Comparison of ENCODE assay signal across 8 cellular contexts in the genomic region with DNA sequence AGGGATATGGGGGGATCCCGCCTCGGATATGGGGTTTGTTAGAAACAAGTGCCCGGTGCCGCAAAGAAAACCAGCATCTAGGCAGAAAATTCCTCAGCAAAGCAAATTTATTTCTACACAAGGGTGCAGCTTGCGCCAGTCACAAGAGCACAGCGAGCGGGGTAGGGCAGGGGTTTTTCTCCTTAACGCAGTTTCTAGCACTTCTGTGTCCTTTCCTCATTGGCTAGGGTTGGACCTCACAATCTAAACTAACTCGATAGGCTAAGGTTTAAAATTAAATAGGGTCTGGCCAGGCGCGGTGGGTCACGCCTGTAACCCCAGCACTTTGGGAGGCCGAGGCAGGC. TPM values are rescaled to one million over a fixed set of nuclear protein-coding genes. Genes with fewer than 3 reads are reported as not detected.
A peak's percentile ranks its signal among the peaks of the same experiment; 100 is the strongest.
DNase-seq lines count a peak whose midpoint lies in the region; ATAC-seq and TF ChIP-seq lines count a peak whose summit lies in the region.

No MANE protein-coding gene starts in this region.

- H3K36me3 Mint-ChIP-seq in endodermal cell (ENCODE audit: low read depth): peaks cover 34% of the 10 kb centered on the region

- peaks cover 16% of the 10 kb centered on the region for H3K36me3 ChIP-seq in endodermal cell (ENCODE audit: control insufficient read depth, insufficient read depth, low read length)

- H3K9ac ChIP-seq in endodermal cell (ENCODE audit: extremely low read depth, low read length, poor library complexity, severe bottlenecking): peak overlapping the region; percentile 82

- peaks cover 26% of the 10 kb centered on the region for H3K9me3 Mint-ChIP-seq in endodermal cell

- DNase-seq in NCI-H2029 treated with DMSO at 0.1 percent for 48 hours (lab: John Stamatoyannopoulos, UW) (peak; percentile 17), NCI-H2029 (lab: John Stamatoyannopoulos, UW) (no peak), RWPE1 (ENCODE audit: low spot score) (peak; percentile 45), endodermal cell (no peak), GM19238 (ENCODE audit: insufficient read length, low spot score) (no peak)
- DNase-seq in stimulated activated CD8-positive, alpha-beta memory T cell treated with anti-CD3 and anti-CD28 coated beads, Interleukin-4, amount 100 ng/mL, for 48 hours: no peak

- peaks cover 4% of the 10 kb centered on the region for H3K4me1 ChIP-seq in endodermal cell (ENCODE audit: control insufficient read depth, insufficient read depth, low read length)
- peaks cover 14% of the 10 kb centered on the region for H3K4me1 ChIP-seq in mononuclear cell (ENCODE audit: insufficient read depth, low read length)

- ATAC-seq in HG02798 (IDR thresholded peaks at IDR 0.05; ENCODE audit: poor library complexity, unreplicated experiment): no peak

- H3K27me3 ChIP-seq in endodermal cell (ENCODE audit: control insufficient read depth, insufficient read depth, low read length, poor library complexity, severe bottlenecking) (no peaks in the 10 kb centered on the region), mononuclear cell (ENCODE audit: insufficient read depth, low read length) (no peaks in the 10 kb centered on the region)

- CTCF ChIA-PET in RWPE1 (lab: Yijun Ruan, JAX): interaction anchor here (0.5 to 1.3 kb wide), 2 partner anchors 17 to 887 kb away, joined by 4 to 5 read pairs; no protein-coding TSS in a partner anchor

- POLR2A ChIA-PET in RWPE1 (lab: Yijun Ruan, JAX; ENCODE audit: low non-redundant PET): interaction anchor here (0.6 kb wide), 1 partner anchor 474 kb away, joined by 3 read pairs; no protein-coding TSS in a partner anchor

- H3K27ac ChIP-seq in RWPE1 (peak overlapping the region; percentile 95), endodermal cell (ENCODE audit: low read depth, low read length) (no peak overlapping the region)

- H3K9me3 ChIP-seq in endodermal cell (ENCODE audit: control insufficient read depth, low read length) (no peaks in the 10 kb centered on the region), mononuclear cell (ENCODE audit: low read depth, low read length) (no peaks in the 10 kb centered on the region)

- H3K27ac Mint-ChIP-seq in endodermal cell: peak overlapping the region; percentile 72

- 42 to 43% methylated on average over 8 to 13 of the region's 13 CpGs for WGBS in endodermal cell (ENCODE audit: insufficient coverage in 1 of 2, insufficient read length in 1 of 2), 2 experiments

- H3K4me1 Mint-ChIP-seq in endodermal cell: peaks cover 4% of the 10 kb centered on the region

- peak overlapping the region; percentile 78 for H3K4me3 Mint-ChIP-seq in endodermal cell

- H3K4me3 ChIP-seq in endodermal cell (ENCODE audit: low read length): peak overlapping the region; percentile 92
- H3K4me3 ChIP-seq in mononuclear cell (ENCODE audit: low read length): peak overlapping the region; percentile 93

- no peak for TF ChIP-seq CTCF in RWPE1 (conservative IDR thresholded peaks at IDR 0.05; ENCODE audit: low read depth)
- TF ChIP-seq CTCF in endodermal cell (conservative IDR thresholded peaks at IDR 0.05): no peak

- H3K27me3 Mint-ChIP-seq in endodermal cell (ENCODE audit: insufficient read depth): peaks cover 29% of the 10 kb centered on the region

RNA-seq across cellular contexts. Expression of gene ZNF440, which starts 0.6 kb away (rescaled TPM):
- total RNA-seq in endodermal cell: 10 to 100 TPM; 11.2 to 14.0 TPM
- polyA plus RNA-seq in endodermal cell (2013, experiment 1 of 2): 7.9 TPM
- 7.5 TPM for polyA plus RNA-seq in endodermal cell (2013, experiment 2 of 2)
- 9.1 TPM for total RNA-seq in mononuclear cell

RNA-seq across cellular contexts. Expression of gene ZNF491, which starts 16.4 kb away (rescaled TPM):
- 1 to 10 TPM in 1 of 2 donors, under 1 TPM in 1; 0.90 to 2.1 TPM for total RNA-seq in endodermal cell
- polyA plus RNA-seq in endodermal cell (2013, experiment 1 of 2): 3.9 TPM
- 5.0 TPM for polyA plus RNA-seq in endodermal cell (2013, experiment 2 of 2)
- 0.94 TPM for total RNA-seq in mononuclear cell

RNA-seq across cellular contexts. Expression of gene ZNF439, which starts 33.8 kb away (rescaled TPM):
- 1 to 10 TPM in 1 of 2 donors, under 1 TPM in 1; 0.38 to 1.4 TPM for total RNA-seq in endodermal cell
- 5.0 TPM for polyA plus RNA-seq in endodermal cell (2013, experiment 1 of 2)
- polyA plus RNA-seq in endodermal cell (2013, experiment 2 of 2): 4.6 TPM
- 4.8 TPM for total RNA-seq in mononuclear cell

RNA-seq across cellular contexts. Expression of gene ZNF441, which starts 47.9 kb away (rescaled TPM):
- total RNA-seq in endodermal cell: 1 to 10 TPM; 2.2 to 4.4 TPM
- polyA plus RNA-seq in endodermal cell (2013, experiment 1 of 2): 6.1 TPM
- polyA plus RNA-seq in endodermal cell (2013, experiment 2 of 2): 5.3 TPM
- 7.0 TPM for total RNA-seq in mononuclear cell

Comparison
In these comparisons a context has a peak if more than half of its experiments do, and no peak if none do; other contexts are left out.
1. DNase-seq: peak in NCI-H2029 treated with DMSO at 0.1 percent for 48 hours (single experiment) and RWPE1 (single experiment); none in NCI-H2029 (single experiment), endodermal cell (single experiment), GM19238 (single experiment) and stimulated activated CD8-positive, alpha-beta memory T cell treated with anti-CD3 and anti-CD28 coated beads, Interleukin-4, amount 100 ng/mL, for 48 hours (single experiment).